ENCODE assay signal across 12 cellular contexts in genomic region chr14:89384023-89384422, GRCh38. TPM values are rescaled to one million over a fixed set of nuclear protein-coding genes. Genes with fewer than 3 reads are reported as not detected.
DNase-seq lines count a peak whose midpoint lies in the region; ATAC-seq and FAIRE-seq lines count a peak whose summit lies in the region.
"Had no signal": no experiment of that assay in that cellular context is flagged by ENCODE, and none has a peak within 500 bp of the region (broad histone marks: within the 10 kb centered on the region; RNA-seq: fewer than 3 reads in every experiment).

No MANE protein-coding gene starts in this region.

- peaks cover 51% of the 10 kb centered on the region for H3K36me3 Mint-ChIP-seq in stimulated activated naive CD8-positive, alpha-beta T cell treated with anti-CD3 and anti-CD28 coated beads, Interleukin-15, Interleukin-2, amounts not matched to agents 100 ng/mL and 50 ng/mL, for 24 hours (ENCODE audit: low read depth)

- DNase-seq in activated effector memory CD4-positive, alpha-beta T cell treated with anti-CD3 and anti-CD28 coated beads, Interleukin-2, amount 50 U/mL, for 16 hours = peak; percentile 39
- DNase-seq in activated effector memory CD4-positive, alpha-beta T cell treated with Interleukin-2 at 50 U/mL for 16 hours = no peak
- DNase-seq in NCI-H1694 (lab: John Stamatoyannopoulos, UW) (peak; percentile 45), frontal cortex (ENCODE audit: low spot score in 2 of 2) (no peak), NK-92 (lab: John Stamatoyannopoulos, UW; ENCODE audit: unreplicated experiment) (no peak)
- no peak for DNase-seq in stimulated activated CD4-positive, alpha-beta T cell treated with anti-CD3 and anti-CD28 coated beads, Interleukin-2, amount 100 ng/mL, for 48 hours
- DNase-seq: ACHN; activated CD4-positive, alpha-beta T cell treated with anti-CD3 and anti-CD28 coated beads, Interleukin-2, amount 50 U/mL, for 1 hour; GOT3; NCI-H510A had no signal

- no peak for FAIRE-seq in frontal cortex (lab: Jason Lieb, UNC)

- no peak overlapping the region for H3K4me3 Mint-ChIP-seq in stimulated activated naive CD8-positive, alpha-beta T cell treated with anti-CD3 and anti-CD28 coated beads, Interleukin-15, Interleukin-2, amounts not matched to agents 100 ng/mL and 50 ng/mL, for 24 hours

- ATAC-seq in HG02763 (IDR thresholded peaks at IDR 0.05; ENCODE audit: unreplicated experiment) = peak; percentile 90

- peaks cover 68% of the 10 kb centered on the region for H3K4me1 Mint-ChIP-seq in stimulated activated naive CD8-positive, alpha-beta T cell treated with anti-CD3 and anti-CD28 coated beads, Interleukin-15, Interleukin-2, amounts not matched to agents 100 ng/mL and 50 ng/mL, for 24 hours (ENCODE audit: low read depth)

- H3K9me3 Mint-ChIP-seq in stimulated activated naive CD8-positive, alpha-beta T cell treated with anti-CD3 and anti-CD28 coated beads, Interleukin-15, Interleukin-2, amounts not matched to agents 100 ng/mL and 50 ng/mL, for 24 hours = peaks cover 14% of the 10 kb centered on the region

- no peaks in the 10 kb centered on the region for H3K27me3 Mint-ChIP-seq in stimulated activated naive CD8-positive, alpha-beta T cell treated with anti-CD3 and anti-CD28 coated beads, Interleukin-15, Interleukin-2, amounts not matched to agents 100 ng/mL and 50 ng/mL, for 24 hours

- peak overlapping the region; percentile 36 for H3K27ac Mint-ChIP-seq in stimulated activated naive CD8-positive, alpha-beta T cell treated with anti-CD3 and anti-CD28 coated beads, Interleukin-15, Interleukin-2, amounts not matched to agents 100 ng/mL and 50 ng/mL, for 24 hours

RNA-seq across cellular contexts. Expression of gene FOXN3, which starts 33.0 kb away (rescaled TPM):
- 24.1 TPM for total RNA-seq in frontal cortex

Comparison
In these comparisons a context has a peak if more than half of its experiments do, and no peak if none do; other contexts are left out.
1. DNase-seq: peak in activated effector memory CD4-positive, alpha-beta T cell treated with anti-CD3 and anti-CD28 coated beads, Interleukin-2, amount 50 U/mL, for 16 hours (single experiment) and NCI-H1694 (single experiment); none in activated effector memory CD4-positive, alpha-beta T cell treated with Interleukin-2 at 50 U/mL for 16 hours (single experiment), stimulated activated CD4-positive, alpha-beta T cell treated with anti-CD3 and anti-CD28 coated beads, Interleukin-2, amount 100 ng/mL, for 48 hours (0 of 2), frontal cortex (0 of 2) and NK-92 (single experiment).